In the genomic region with DNA sequence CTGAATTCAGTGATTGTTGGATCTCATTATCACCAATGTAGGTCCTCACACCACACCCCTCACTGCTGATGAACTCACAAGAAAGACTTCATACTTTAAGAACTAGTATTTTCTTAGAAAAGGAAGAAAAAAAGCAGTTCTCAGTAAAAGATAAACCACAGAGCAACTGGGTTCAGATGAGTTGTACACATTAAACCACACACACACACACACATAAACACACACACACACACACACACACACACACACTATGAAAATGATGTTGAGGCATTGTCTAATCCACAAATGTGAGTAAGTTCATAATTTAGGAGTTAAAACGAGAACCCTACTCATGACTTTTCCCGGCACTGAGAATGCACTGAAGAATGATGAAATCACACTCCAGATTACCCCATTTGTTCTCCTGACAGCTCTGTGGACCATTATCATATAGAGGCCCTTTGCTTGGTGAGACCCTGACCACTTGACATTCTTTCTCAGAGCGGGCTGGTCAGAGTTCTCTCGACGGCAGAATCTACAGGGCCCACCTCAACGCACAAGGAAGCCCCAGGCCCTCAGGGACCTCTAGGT, we compare ENCODE assay signal across 10 cellular contexts.
DNase-seq lines count a peak whose midpoint lies in the region; ATAC-seq and TF ChIP-seq lines count a peak whose summit lies in the region.
"Had no signal": no experiment of that assay in that cellular context is flagged by ENCODE, and none has a peak within 500 bp of the region (broad histone marks: within the 10 kb centered on the region; RNA-seq: fewer than 3 reads in every experiment).

No MANE protein-coding gene starts in this region.

- no peaks in the 10 kb centered on the region for H3K27me3 Mint-ChIP-seq in activated CD4-positive, alpha-beta T cell treated with anti-CD3 and anti-CD28 coated beads, Interleukin-2, amount 10 ng/mL, durations not matched to agents 7 days and 5 days
- H3K27me3 Mint-ChIP-seq in central memory CD8-positive, alpha-beta T cell: no peaks in the 10 kb centered on the region

- peak overlapping the region; percentile 94 for H3K27ac Mint-ChIP-seq in activated CD4-positive, alpha-beta T cell treated with anti-CD3 and anti-CD28 coated beads, Interleukin-2, amount 10 ng/mL, durations not matched to agents 7 days and 5 days
- peak overlapping the region; percentile 87 for H3K27ac Mint-ChIP-seq in central memory CD8-positive, alpha-beta T cell (ENCODE audit: low read depth)

- H3K27me3 ChIP-seq in SU-DHL-6 (ENCODE audit: low read length) (no peaks in the 10 kb centered on the region), neuronal stem cell (ENCODE audit: control insufficient read depth in 3 of 3, insufficient read depth in 3 of 3, low read depth in 1 of 3, low read length in 3 of 3) (no peaks in the 10 kb centered on the region)

- H2BK120ac ChIP-seq in neuronal stem cell (ENCODE audit: low read depth, low read length): no peak overlapping the region

- H3K9me2 ChIP-seq in SU-DHL-6 (replicated peaks; ENCODE audit: insufficient read depth, low read length): no peaks in the 10 kb centered on the region

- H3K9me3 ChIP-seq in SU-DHL-6 (ENCODE audit: insufficient read depth, low read length): no peaks in the 10 kb centered on the region
- H3K9me3 ChIP-seq in neuronal stem cell (replicated peaks in 1 of 2; ENCODE audit: control insufficient read depth in 2 of 2, insufficient read depth in 1 of 2, low read depth in 1 of 2, low read length in 2 of 2): no peaks in the 10 kb centered on the region

- peaks cover 74% of the 10 kb centered on the region for H3K36me3 Mint-ChIP-seq in activated CD4-positive, alpha-beta T cell treated with anti-CD3 and anti-CD28 coated beads, Interleukin-2, amount 10 ng/mL, durations not matched to agents 7 days and 5 days (ENCODE audit: low read depth)
- H3K36me3 Mint-ChIP-seq in central memory CD8-positive, alpha-beta T cell (ENCODE audit: insufficient read depth): peaks cover 9% of the 10 kb centered on the region

- H3K79me2 ChIP-seq in SU-DHL-6 (ENCODE audit: insufficient read depth, low read length): peaks cover 95% of the 10 kb centered on the region

- no peak for TF ChIP-seq CTCF in SU-DHL-6 (IDR thresholded peaks at IDR 0.05; ENCODE audit: insufficient read depth, low read length, poor library complexity, severe bottlenecking)

- peaks cover 20% of the 10 kb centered on the region for H3F3A ChIP-seq in SU-DHL-6 (ENCODE audit: insufficient read depth)

- no peak overlapping the region for H2BK5ac ChIP-seq in neuronal stem cell (ENCODE audit: low read length)

- no peak overlapping the region for H2AK5ac ChIP-seq in neuronal stem cell (ENCODE audit: low read depth, low read length)

- no peak overlapping the region for H3K4ac ChIP-seq in neuronal stem cell (ENCODE audit: low read length)

- peak; percentile 26 for ATAC-seq in central memory CD8-positive, alpha-beta T cell (replicated peaks; ENCODE audit: extremely low read depth, poor library complexity, severe bottlenecking)
- ATAC-seq in stimulated activated naive CD8-positive, alpha-beta T cell treated with anti-CD3 and anti-CD28 coated beads, Interleukin-15, Interleukin-2, amounts not matched to agents 100 U/mL and 50 U/mL, for 24 hours: peak; percentile 59

- WGBS in neuronal stem cell (ENCODE audit: extremely low coverage in 2 of 2, insufficient read length in 2 of 2, insufficient replicate concordance in 1 of 2), 2 donors: no CpG with 5 or more reads among the region's 6 CpGs

- H2BK12ac ChIP-seq in neuronal stem cell (ENCODE audit: low read length): no peak overlapping the region

- CTCF ChIA-PET in activated CD4-positive, alpha-beta T cell treated with anti-CD3 and anti-CD28 coated beads, Interleukin-2, amount 10 ng/mL, durations not matched to agents 7 days and 5 days (lab: Charles Lee): interaction anchor here (0.7 to 1.4 kb wide), 4 partner anchors 9 to 105 kb away, joined by 3 to 5 read pairs (median 4); no protein-coding TSS in a partner anchor

- H2AFZ ChIP-seq in SU-DHL-6 (ENCODE audit: low read depth, low read length, severe bottlenecking): no peak overlapping the region
- no peak overlapping the region for H2AFZ ChIP-seq in neuronal stem cell (ENCODE audit: low read length)

- POLR2A ChIA-PET in activated CD4-positive, alpha-beta T cell treated with anti-CD3 and anti-CD28 coated beads, Interleukin-2, amount 10 ng/mL, durations not matched to agents 7 days and 5 days (lab: Charles Lee): no interaction called here

- no peak overlapping the region for H3K18ac ChIP-seq in neuronal stem cell (ENCODE audit: low read length)

- no peak overlapping the region for H3K14ac ChIP-seq in neuronal stem cell (ENCODE audit: low read length)

- H3K4me1 ChIP-seq in neuronal stem cell (ENCODE audit: control insufficient read depth in 2 of 2, insufficient read depth in 1 of 2, low read depth in 1 of 2, low read length in 2 of 2): peaks cover 5 to 13% of the 10 kb centered on the region in 2 donors

- H3K4me3 Mint-ChIP-seq in activated CD4-positive, alpha-beta T cell treated with anti-CD3 and anti-CD28 coated beads, Interleukin-2, amount 10 ng/mL, durations not matched to agents 7 days and 5 days: peak overlapping the region; percentile 63
- H3K4me3 Mint-ChIP-seq in central memory CD8-positive, alpha-beta T cell: peak overlapping the region; percentile 45

- no peak overlapping the region for H2BK15ac ChIP-seq in neuronal stem cell (ENCODE audit: low read length)

- peak overlapping the region; percentile 25 for H3K4me2 ChIP-seq in SU-DHL-6 (ENCODE audit: low read depth, low read length, poor library complexity, severe bottlenecking)
- H3K4me2 ChIP-seq in neuronal stem cell (ENCODE audit: insufficient read depth, low read length, poor library complexity, severe bottlenecking): no peak overlapping the region

- H3K4me3 ChIP-seq in SU-DHL-6 (ENCODE audit: insufficient read depth, low read length, poor library complexity, severe bottlenecking) (no peak overlapping the region), neuronal stem cell (ENCODE audit: low read length in 2 of 2) (no peak overlapping the region)

- peaks cover 95% of the 10 kb centered on the region for H3K4me1 Mint-ChIP-seq in activated CD4-positive, alpha-beta T cell treated with anti-CD3 and anti-CD28 coated beads, Interleukin-2, amount 10 ng/mL, durations not matched to agents 7 days and 5 days
- H3K4me1 Mint-ChIP-seq in central memory CD8-positive, alpha-beta T cell: peaks cover 76% of the 10 kb centered on the region

- 0 out of 2 replicates have a peak, but pooled peaks cover 4% of the 10 kb centered on the region for H4K20me1 ChIP-seq in SU-DHL-6 (ENCODE audit: low read depth, low read length)

- no peak overlapping the region for H4K8ac ChIP-seq in neuronal stem cell (ENCODE audit: low read depth, low read length)

- H3K23ac ChIP-seq in neuronal stem cell (ENCODE audit: low read depth, low read length, poor library complexity): no peak overlapping the region

- H3K36me3 ChIP-seq in SU-DHL-6 (ENCODE audit: low read length) (peaks cover 9% of the 10 kb centered on the region), neuronal stem cell (replicated peaks in 1 of 2; ENCODE audit: control insufficient read depth in 2 of 2, insufficient read depth in 2 of 2, low read length in 2 of 2) (no peaks in the 10 kb centered on the region)

- H4K91ac ChIP-seq in neuronal stem cell (ENCODE audit: low read depth, low read length, poor library complexity): no peak overlapping the region

- no peaks in the 10 kb centered on the region for H3K79me1 ChIP-seq in neuronal stem cell (ENCODE audit: low read depth, low read length)

- H3K27ac ChIP-seq in SU-DHL-6 (ENCODE audit: low read depth, low read length): peak overlapping the region; percentile 65
- no peak overlapping the region for H3K27ac ChIP-seq in neuronal stem cell (replicated peaks; ENCODE audit: low read length)

- H3K9ac ChIP-seq in SU-DHL-6 (ENCODE audit: low read length): peak overlapping the region; percentile 28; the same call in 1 of the 2 replicates
- no peak overlapping the region for H3K9ac ChIP-seq in neuronal stem cell (ENCODE audit: low read depth, low read length, poor library complexity)

- DNase-seq in activated CD4-positive, alpha-beta T cell treated with anti-CD3 and anti-CD28 coated beads, Interleukin-2, amount 10 ng/mL, durations not matched to agents 7 days and 5 days: peak; percentile 60
- no peak for DNase-seq in activated CD4-positive, alpha-beta T cell treated with anti-CD3 and anti-CD28 coated beads, Interleukin-2, amount 50 U/mL, for 1 hour
- no peak for DNase-seq in central memory CD8-positive, alpha-beta T cell (ENCODE audit: low spot score in 2 of 2)
- no peak for DNase-seq in stimulated activated naive CD8-positive, alpha-beta T cell treated with anti-CD3 and anti-CD28 coated beads, Interleukin-15, Interleukin-2, amounts not matched to agents 100 U/mL and 50 U/mL, for 24 hours
- DNase-seq in A172 (ENCODE audit: low spot score): no peak
- DNase-seq in cerebellar nuclear complex (lab: John Stamatoyannopoulos, UW): no peak
- DNase-seq in neuronal stem cell (ENCODE audit: low spot score): no peak
- DNase-seq: H7, NCI-H146 had no signal

- no peaks in the 10 kb centered on the region for H3K9me3 Mint-ChIP-seq in activated CD4-positive, alpha-beta T cell treated with anti-CD3 and anti-CD28 coated beads, Interleukin-2, amount 10 ng/mL, durations not matched to agents 7 days and 5 days
- H3K9me3 Mint-ChIP-seq in central memory CD8-positive, alpha-beta T cell: no peaks in the 10 kb centered on the region
